In the genomic region with DNA sequence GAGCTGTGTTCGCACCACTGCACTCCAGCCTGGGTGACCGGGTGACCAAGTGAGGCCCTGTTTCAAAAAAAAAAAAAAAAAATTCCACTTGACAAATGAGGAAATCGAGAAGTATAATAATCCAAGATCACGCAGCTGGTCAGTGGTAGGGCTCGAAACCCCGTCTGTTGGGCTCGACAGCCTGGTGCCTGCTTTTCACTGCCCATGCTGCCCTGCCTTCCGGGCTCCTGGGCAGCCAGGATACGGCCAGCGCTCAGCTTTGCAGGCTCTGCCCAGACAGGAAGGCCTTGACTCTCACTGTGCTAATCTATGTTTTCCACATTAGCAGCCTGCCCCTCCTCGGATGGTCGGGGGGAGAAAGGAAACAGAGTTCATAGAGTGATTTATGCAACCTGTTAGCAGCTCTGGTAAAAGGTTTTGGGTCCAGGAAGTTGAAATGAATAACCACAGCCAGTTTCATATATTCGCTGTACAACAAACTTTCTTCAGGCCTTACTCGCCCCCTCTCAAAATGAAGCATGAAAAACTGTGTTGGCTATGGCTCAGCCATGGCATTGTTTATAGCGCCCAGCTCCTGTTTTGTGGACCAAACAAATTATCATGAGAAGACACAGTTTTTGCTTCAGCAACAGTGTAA, we compare ENCODE assay signal across 10 cellular contexts.
A peak's percentile ranks its signal among the peaks of the same experiment; 100 is the strongest.
DNase-seq lines count a peak whose midpoint lies in the region; ATAC-seq and TF ChIP-seq lines count a peak whose summit lies in the region.
"Had no signal": no experiment of that assay in that cellular context is flagged by ENCODE, and none has a peak within 500 bp of the region (broad histone marks: within the 10 kb centered on the region; RNA-seq: fewer than 3 reads in every experiment).

No MANE protein-coding gene starts in this region.

- H3K4me3 ChIP-seq in MM.1S (ENCODE audit: low read length) (no peak overlapping the region), upper lobe of right lung (no peak overlapping the region)
- H3K4me3 ChIP-seq: tibial artery had no signal

- ATAC-seq in Right ventricle myocardium superior (ENCODE audit: poor library complexity), result no peak
- no peak for ATAC-seq in Right ventricle myocardium inferior
- no peak for ATAC-seq in left ventricle myocardium superior
- peak; percentile 60 for ATAC-seq in upper lobe of right lung

- H3K27me3 ChIP-seq in MM.1S (replicated peaks; ENCODE audit: insufficient read depth, low read length) (no peaks in the 10 kb centered on the region), upper lobe of right lung (no peaks in the 10 kb centered on the region)
- H3K27me3 ChIP-seq: tibial artery had no signal

- intact Hi-C loops in Right ventricle myocardium superior (cut with DNase I), result no loop called here
- intact Hi-C loops in Right ventricle myocardium inferior (cut with DNase I), result no loop called here
- intact Hi-C loops in left ventricle myocardium superior (cut with micrococcal nuclease), result no loop called here
- intact Hi-C loops in upper lobe of right lung (cut with DNase I), result no loop called here

- DNase-seq in Right ventricle myocardium superior, result peak; percentile 55
- DNase-seq in Right ventricle myocardium inferior (ENCODE audit: missing footprints), result no peak
- DNase-seq in MM.1S, result peak; percentile 59
- DNase-seq in left ventricle myocardium superior, result peak; percentile 45
- no peak for DNase-seq in upper lobe of right lung
- DNase-seq in NCI-H69 (lab: John Stamatoyannopoulos, UW), result no peak
- DNase-seq in NCI-H1694 treated with DMSO at 0.1 percent for 48 hours (lab: John Stamatoyannopoulos, UW), result no peak
- DNase-seq in ACHN, result no peak
- DNase-seq: DND-41 had no signal

- no peaks in the 10 kb centered on the region for H3K9me2 ChIP-seq in MM.1S (replicated peaks; ENCODE audit: insufficient read depth, low read length)

- H3K27ac ChIP-seq in MM.1S (ENCODE audit: low read length), result no peak overlapping the region
- peak overlapping the region; percentile 51 for H3K27ac ChIP-seq in upper lobe of right lung
- H3K27ac ChIP-seq: tibial artery had no signal

- H3K9me3 ChIP-seq in MM.1S (replicated peaks; ENCODE audit: insufficient read depth, low read length) (no peaks in the 10 kb centered on the region), upper lobe of right lung (no peaks in the 10 kb centered on the region)
- H3K9me3 ChIP-seq: tibial artery had no signal

- H3F3A ChIP-seq in MM.1S (ENCODE audit: insufficient read depth, low read length), result peaks cover 18% of the 10 kb centered on the region

- TF ChIP-seq CTCF in MM.1S (IDR thresholded peaks at IDR 0.05; ENCODE audit: low read length) (no peak), upper lobe of right lung (IDR thresholded peaks at IDR 0.05) (no peak)

- no peak overlapping the region for H3K9ac ChIP-seq in MM.1S (ENCODE audit: low read length)

- H3K36me3 ChIP-seq in MM.1S (replicated peaks; ENCODE audit: insufficient read depth, low read length), result no peaks in the 10 kb centered on the region
- no peaks in the 10 kb centered on the region for H3K36me3 ChIP-seq in upper lobe of right lung
- H3K36me3 ChIP-seq: tibial artery had no signal

- in situ Hi-C loops in ACHN (cut with HindIII; ENCODE audit: low pct_ligation_motif_present, low pct_unique_long_range_greater_than_20kb, low sequenced_read_pairs), result no loop called here

- H2AFZ ChIP-seq in MM.1S (ENCODE audit: low read length), result no peak overlapping the region

- H3K4me1 ChIP-seq in MM.1S (ENCODE audit: low read length) (peaks cover 47% of the 10 kb centered on the region), upper lobe of right lung (peaks cover 32% of the 10 kb centered on the region)
- H3K4me1 ChIP-seq: tibial artery had no signal

- H3K4me2 ChIP-seq in MM.1S (ENCODE audit: low read depth, low read length), result peak overlapping the region; percentile 8; the same call in 1 of the 2 replicates

- no peaks in the 10 kb centered on the region for H4K20me1 ChIP-seq in MM.1S (ENCODE audit: insufficient read depth, low read length)

- H3K79me2 ChIP-seq in MM.1S (ENCODE audit: low read length), result no peaks in the 10 kb centered on the region

Comparison
In these comparisons a context has a peak if more than half of its experiments do, and no peak if none do; other contexts are left out.
1. DNase-seq: peak in Right ventricle myocardium superior (single experiment), MM.1S (single experiment) and left ventricle myocardium superior (single experiment); none in Right ventricle myocardium inferior (single experiment), upper lobe of right lung (single experiment), NCI-H69 (single experiment), NCI-H1694 treated with DMSO at 0.1 percent for 48 hours (single experiment) and ACHN (single experiment).